23 cellular contexts compared by ENCODE assay signal in genomic region chr6:12968839-12969558, GRCh38.
DNase-seq lines count a peak whose midpoint lies in the region; ATAC-seq and TF ChIP-seq lines count a peak whose summit lies in the region.
"Had no signal": no experiment of that assay in that cellular context is flagged by ENCODE, and none has a peak within 500 bp of the region (broad histone marks: within the 10 kb centered on the region; RNA-seq: fewer than 3 reads in every experiment).

No MANE protein-coding gene starts in this region.

- peaks cover 40% of the 10 kb centered on the region for H3K27me3 Mint-ChIP-seq in activated T-helper 2 cell treated with anti-CD3 and anti-CD28 coated beads, Interferon-gamma antibody, Interleukin-2, Interleukin-4, amounts not matched to agents 10 μg/mL and 5 μg/mL and 100 μg/mL, durations not matched to agents 14 hours and 24 hours and 36 hours (ENCODE audit: low read depth)

- DNase-seq in Right ventricle myocardium superior (no peak), cardiac septum (ENCODE audit: low spot score) (no peak), ascending aorta (ENCODE audit: low spot score in 2 of 2) (no peak), lower lobe of right lung (no peak), thyroid gland (peak; percentile 7 to 30)
- DNase-seq in activated T-helper 2 cell treated with anti-CD3 and anti-CD28 coated beads, Interferon-gamma antibody, Interleukin-2, Interleukin-4, amounts not matched to agents 10 μg/mL and 5 μg/mL and 100 μg/mL, durations not matched to agents 14 hours and 24 hours and 36 hours (ENCODE audit: low spot score) = no peak
- DNase-seq: Calu3, DND-41, H7, IMR-90, MM.1S, NCI-H1048, NCI-H1436, NCI-H187, NCI-H2081 treated with DMSO at 0.1 percent for 48 hours, NCI-H446 treated with DMSO at 0.1 percent for 48 hours, NCI-H526, PC-9 had no signal

- peaks cover 0 to 1% of the 10 kb centered on the region in 2 donors for H3K36me3 ChIP-seq in ascending aorta
- no peaks in the 10 kb centered on the region for H3K36me3 ChIP-seq in lower lobe of right lung
- H3K36me3 ChIP-seq in thyroid gland = no peaks in the 10 kb centered on the region
- H3K36me3 ChIP-seq: SJSA1 had no signal

- H3K27ac Mint-ChIP-seq in activated T-helper 2 cell treated with anti-CD3 and anti-CD28 coated beads, Interferon-gamma antibody, Interleukin-2, Interleukin-4, amounts not matched to agents 10 μg/mL and 5 μg/mL and 100 μg/mL, durations not matched to agents 14 hours and 24 hours and 36 hours = no peak overlapping the region

- 31 to 37% methylated on average over 5 of the region's 5 CpGs for WGBS in thyroid gland, 2 donors

- H3K9me3 Mint-ChIP-seq in activated T-helper 2 cell treated with anti-CD3 and anti-CD28 coated beads, Interferon-gamma antibody, Interleukin-2, Interleukin-4, amounts not matched to agents 10 μg/mL and 5 μg/mL and 100 μg/mL, durations not matched to agents 14 hours and 24 hours and 36 hours = no peaks in the 10 kb centered on the region

- H3K9me3 ChIP-seq in ascending aorta (no peaks in the 10 kb centered on the region), lower lobe of right lung (no peaks in the 10 kb centered on the region), thyroid gland (no peaks in the 10 kb centered on the region)
- H3K9me3 ChIP-seq: SJSA1 had no signal

- intact Hi-C loops in Right ventricle myocardium superior (cut with DNase I) = no loop called here
- intact Hi-C loops in cardiac septum (cut with DNase I) = no loop called here
- intact Hi-C loops in ascending aorta (cut with DNase I) = no loop called here
- intact Hi-C loops in lower lobe of right lung (cut with DNase I) = no loop called here
- intact Hi-C loops in thyroid gland (cut with DNase I) = no loop called here
- intact Hi-C loops in activated T-helper 2 cell treated with anti-CD3 and anti-CD28 coated beads, Interferon-gamma antibody, Interleukin-2, Interleukin-4, amounts not matched to agents 10 μg/mL and 5 μg/mL and 100 μg/mL, durations not matched to agents 14 hours and 24 hours and 36 hours (cut with micrococcal nuclease) = no loop called here

- H3K36me3 Mint-ChIP-seq in activated T-helper 2 cell treated with anti-CD3 and anti-CD28 coated beads, Interferon-gamma antibody, Interleukin-2, Interleukin-4, amounts not matched to agents 10 μg/mL and 5 μg/mL and 100 μg/mL, durations not matched to agents 14 hours and 24 hours and 36 hours (ENCODE audit: low read depth) = no peaks in the 10 kb centered on the region

- H3K4me3 ChIP-seq in ascending aorta (peak overlapping the region in 1 of 2 donors; percentile 1), lower lobe of right lung (no peak overlapping the region), thyroid gland (replicated peaks in 1 of 3) (no peak overlapping the region)
- H3K4me3 ChIP-seq: PC-9, SJSA1 had no signal

- ATAC-seq in Right ventricle myocardium superior (ENCODE audit: poor library complexity) = peak; percentile 19
- peak; percentile 76 to 84 for ATAC-seq in lower lobe of right lung
- no peak for ATAC-seq in HG02970 (IDR thresholded peaks at IDR 0.05; ENCODE audit: low FRiP score, unreplicated experiment)
- no peak for ATAC-seq in HG02938 (IDR thresholded peaks at IDR 0.05; ENCODE audit: unreplicated experiment)
- ATAC-seq: Right ventricle myocardium inferior had no signal

- H3K4me1 ChIP-seq in ascending aorta = peaks cover 0 to 48% of the 10 kb centered on the region in 2 donors
- peaks cover 54% of the 10 kb centered on the region for H3K4me1 ChIP-seq in lower lobe of right lung
- peaks cover 21 to 22% of the 10 kb centered on the region in 2 donors for H3K4me1 ChIP-seq in thyroid gland
- H3K4me1 ChIP-seq: SJSA1 had no signal

- H3K27me3 ChIP-seq in ascending aorta (no peaks in the 10 kb centered on the region), lower lobe of right lung (ENCODE audit: low read depth) (no peaks in the 10 kb centered on the region), thyroid gland (no peaks in the 10 kb centered on the region)
- H3K27me3 ChIP-seq: SJSA1 had no signal

- no peak overlapping the region for H3K4me3 Mint-ChIP-seq in activated T-helper 2 cell treated with anti-CD3 and anti-CD28 coated beads, Interferon-gamma antibody, Interleukin-2, Interleukin-4, amounts not matched to agents 10 μg/mL and 5 μg/mL and 100 μg/mL, durations not matched to agents 14 hours and 24 hours and 36 hours (ENCODE audit: low read depth)

- no peaks in the 10 kb centered on the region for H3K4me1 Mint-ChIP-seq in activated T-helper 2 cell treated with anti-CD3 and anti-CD28 coated beads, Interferon-gamma antibody, Interleukin-2, Interleukin-4, amounts not matched to agents 10 μg/mL and 5 μg/mL and 100 μg/mL, durations not matched to agents 14 hours and 24 hours and 36 hours (ENCODE audit: low read depth)

- peak overlapping the region; percentile 66 to 91 for H3K27ac ChIP-seq in ascending aorta
- H3K27ac ChIP-seq in lower lobe of right lung = peak overlapping the region; percentile 5
- H3K27ac ChIP-seq in thyroid gland = peak overlapping the region in 1 of 3 donors; percentile 31
- H3K27ac ChIP-seq: KMS-11, PC-9, SJSA1 had no signal

- TF ChIP-seq CTCF in ascending aorta (IDR thresholded peaks at IDR 0.05) = no peak
- TF ChIP-seq CTCF in lower lobe of right lung (IDR thresholded peaks at IDR 0.05) = no peak
- no peak for TF ChIP-seq CTCF in thyroid gland (IDR thresholded peaks at IDR 0.05)

- TF ChIP-seq POLR2A in thyroid gland (IDR thresholded peaks at IDR 0.05) = no peak

Comparison
In these comparisons a context has a peak if more than half of its experiments do, and no peak if none do; other contexts are left out.
1. ATAC-seq: peak in Right ventricle myocardium superior (single experiment) and lower lobe of right lung (2 of 2); none in HG02970 (single experiment) and HG02938 (single experiment).
2. DNase-seq: peak in thyroid gland (2 of 2); none in Right ventricle myocardium superior (single experiment), cardiac septum (single experiment), ascending aorta (0 of 2), lower lobe of right lung (single experiment) and activated T-helper 2 cell treated with anti-CD3 and anti-CD28 coated beads, Interferon-gamma antibody, Interleukin-2, Interleukin-4, amounts not matched to agents 10 μg/mL and 5 μg/mL and 100 μg/mL, durations not matched to agents 14 hours and 24 hours and 36 hours (single experiment).